In the genomic region with DNA sequence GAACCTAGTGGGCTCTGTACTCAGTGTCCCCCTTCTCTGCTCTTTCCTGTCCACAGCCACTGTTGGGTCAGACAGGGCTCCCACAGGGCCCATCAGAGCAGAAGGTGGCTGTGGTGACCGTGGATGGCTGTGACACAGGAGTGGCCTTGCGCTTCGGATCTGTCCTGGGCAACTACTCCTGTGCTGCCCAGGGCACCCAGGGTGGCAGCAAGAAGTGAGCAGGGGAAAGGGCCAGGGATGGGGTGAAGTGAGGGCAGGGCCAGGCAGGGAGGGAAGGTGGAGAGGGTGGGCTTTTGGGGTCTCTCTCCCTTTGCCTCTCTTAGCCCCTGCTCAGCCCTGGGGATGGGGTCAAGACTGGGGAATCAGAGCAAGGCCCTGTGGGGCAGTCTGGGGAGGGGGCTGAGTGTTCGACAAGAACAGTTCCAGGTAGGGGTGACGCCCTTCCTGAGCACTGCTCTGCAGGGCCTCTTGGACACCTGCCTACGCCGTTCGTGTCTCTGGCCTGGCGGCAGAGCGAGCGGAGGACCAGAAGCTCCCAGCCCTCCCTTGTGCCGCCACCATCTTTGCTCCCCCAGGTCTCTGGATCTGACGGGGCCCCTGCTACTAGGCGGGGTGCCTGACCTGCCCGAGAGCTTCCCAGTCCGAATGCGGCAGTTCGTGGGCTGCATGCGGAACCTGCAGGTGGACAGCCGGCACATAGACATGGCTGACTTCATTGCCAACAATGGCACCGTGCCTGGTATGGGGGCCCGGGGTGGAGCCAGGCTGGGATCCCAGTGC, we compare ENCODE assay signal across 27 cellular contexts. TPM values are rescaled to one million over a fixed set of nuclear protein-coding genes. Genes with fewer than 3 reads are reported as not detected.
A peak's percentile ranks its signal among the peaks of the same experiment; 100 is the strongest.
DNase-seq lines count a peak whose midpoint lies in the region; ATAC-seq, FAIRE-seq and TF ChIP-seq lines count a peak whose summit lies in the region.
"Had no signal": no experiment of that assay in that cellular context is flagged by ENCODE, and none has a peak within 500 bp of the region (broad histone marks: within the 10 kb centered on the region; RNA-seq: fewer than 3 reads in every experiment).

No MANE protein-coding gene starts in this region.

- TF ChIP-seq CTCF in RWPE2 (IDR thresholded peaks at IDR 0.05; ENCODE audit: poor library complexity, severe bottlenecking), result no peak
- no peak for TF ChIP-seq CTCF in mammary epithelial cell (conservative IDR thresholded peaks at IDR 0.05 in 1 of 2, IDR thresholded peaks at IDR 0.05 in 1 of 2; ENCODE audit: extremely low read depth in 1 of 2, insufficient read depth in 1 of 2, low read depth in 1 of 2, low read length in 2 of 2)
- no peak for TF ChIP-seq CTCF in kidney (IDR thresholded peaks at IDR 0.05; ENCODE audit: borderline replicate concordance, extremely low read depth, insufficient read depth)
- no peak for TF ChIP-seq CTCF in tibial nerve (IDR thresholded peaks at IDR 0.05)
- no peak for TF ChIP-seq CTCF in sigmoid colon (IDR thresholded peaks at IDR 0.05)

- TF ChIP-seq POLR2A in tibial nerve (IDR thresholded peaks at IDR 0.05) (no peak), sigmoid colon (IDR thresholded peaks at IDR 0.05) (no peak)

- dilution Hi-C loops in mammary epithelial cell (cut with HindIII; ENCODE audit: low sequenced_read_pairs), result no loop called here

- peaks cover 36% of the 10 kb centered on the region for H3K36me3 ChIP-seq in RWPE2 (ENCODE audit: low read depth)
- H3K36me3 ChIP-seq in mammary epithelial cell (ENCODE audit: insufficient read depth, low read length), result no peaks in the 10 kb centered on the region
- no peaks in the 10 kb centered on the region for H3K36me3 ChIP-seq in kidney (ENCODE audit: control insufficient read depth in 1 of 2, insufficient read depth in 2 of 2, low read length in 2 of 2)
- peaks cover 0 to 62% (median 0%) of the 10 kb centered on the region in 3 donors for H3K36me3 ChIP-seq in tibial nerve
- H3K36me3 ChIP-seq in small intestine (ENCODE audit: control insufficient read depth in 2 of 2, insufficient read depth in 2 of 2, low read length in 2 of 2), result no peaks in the 10 kb centered on the region
- H3K36me3 ChIP-seq in sigmoid colon, result peaks cover 0 to 31% (median 4%) of the 10 kb centered on the region in 4 donors
- H3K36me3 ChIP-seq: cardiac muscle cell, upper lobe of left lung had no signal

- 62% methylated on average over 16 of the region's 22 CpGs for whole genome bisulfite sequencing in mammary epithelial cell (ENCODE audit: low coverage, missing lambda C conversion rate)
- WGBS in tibial nerve, 2 donors, result 60 to 75% methylated on average over 15 to 18 of the region's 22 CpGs
- WGBS in small intestine, 3 donors, result 89% methylated on average over 22 of the region's 22 CpGs
- 91 to 92% methylated on average over 22 of the region's 22 CpGs for WGBS in sigmoid colon, 2 donors

- peak overlapping the region; percentile 73 for H3K27ac ChIP-seq in RWPE2 (ENCODE audit: poor library complexity, severe bottlenecking)
- H3K27ac ChIP-seq in mammary epithelial cell (ENCODE audit: insufficient read depth, low read depth, low read length), result peak overlapping the region; percentile 60
- H3K27ac ChIP-seq in kidney (ENCODE audit: low read depth in 2 of 2, low read length in 2 of 2), result no peak overlapping the region
- peak overlapping the region; percentile 29 to 88 (median 61) for H3K27ac ChIP-seq in tibial nerve
- no peak overlapping the region for H3K27ac ChIP-seq in small intestine (ENCODE audit: low read depth in 1 of 2, low read length in 1 of 2)
- H3K27ac ChIP-seq in sigmoid colon, result no peak overlapping the region
- H3K27ac ChIP-seq: cardiac muscle cell had no signal

- intact Hi-C loops in mammary epithelial cell (cut with micrococcal nuclease) (loop anchor here (1.0 kb wide), 7 partner anchors 12 to 270 kb away; a partner anchor contains a TSS), kidney (cut with DNase I) (no loop called here), sigmoid colon (cut with DNase I) (loop anchor here (1.0 kb wide), 1 partner anchor 137 kb away; no protein-coding TSS in a partner anchor)

- CTCF ChIA-PET in mammary epithelial cell (lab: Charles Lee; ENCODE audit: low non-redundant PET), result interaction anchor here (0.6 kb wide), 1 partner anchor 129 kb away, joined by 3 read pairs; no protein-coding TSS in a partner anchor

- H3K4me2 ChIP-seq in mammary epithelial cell (ENCODE audit: insufficient read depth, low read depth, low read length), result peak overlapping the region; percentile 72
- H3K4me2 ChIP-seq: GM23338 had no signal

- H4K20me1 ChIP-seq in mammary epithelial cell (ENCODE audit: insufficient read depth, low read length), result no peaks in the 10 kb centered on the region

- DNase-seq in RWPE2 (ENCODE audit: low spot score) (no peak), mammary epithelial cell (no peak), kidney (peak; percentile 78), tibial nerve (ENCODE audit: low spot score in 2 of 2) (no peak), small intestine (no peak), sigmoid colon (no peak), SKM-1 (lab: John Stamatoyannopoulos, UW; ENCODE audit: unreplicated experiment) (no peak)
- DNase-seq: activated CD4-positive, alpha-beta T cell treated with anti-CD3 and anti-CD28 coated beads for 1 hour; activated CD8-positive, alpha-beta T cell treated with anti-CD3 and anti-CD28 coated beads for 36 hours; Calu3; hippocampal formation; immature natural killer cell; Karpas-422; naive B cell; NCI-H146; NCI-H510A; stimulated activated CD4-positive, alpha-beta T cell treated with anti-CD3 and anti-CD28 coated beads, Interleukin-2, amount 100 ng/mL, for 24 hours had no signal

- no peaks in the 10 kb centered on the region for H3K79me2 ChIP-seq in mammary epithelial cell (ENCODE audit: insufficient read depth, low read length)

- BruUV-seq in mammary epithelial cell (replicated peaks; lab: Mats Ljungman, UMichigan), result no TSS peak

- H3K9ac ChIP-seq in mammary epithelial cell (ENCODE audit: insufficient read depth, low read length) (peak overlapping the region; percentile 9), kidney (ENCODE audit: low read length in 2 of 2) (no peak overlapping the region)

- H3K27me3 ChIP-seq in RWPE2 (ENCODE audit: insufficient read depth, poor library complexity, severe bottlenecking) (no peaks in the 10 kb centered on the region), mammary epithelial cell (ENCODE audit: insufficient read depth, low read length) (no peaks in the 10 kb centered on the region), tibial nerve (no peaks in the 10 kb centered on the region), small intestine (ENCODE audit: control insufficient read depth in 2 of 2, insufficient read depth in 2 of 2, low read length in 2 of 2) (no peaks in the 10 kb centered on the region), sigmoid colon (no peaks in the 10 kb centered on the region)
- H3K27me3 ChIP-seq: cardiac muscle cell, upper lobe of left lung had no signal

- in situ Hi-C loops in mammary epithelial cell (cut with MboI; ENCODE audit: low sequenced_read_pairs in 2 of 2), result loop anchor here in 1 of 2 donors (5.0 to 10.0 kb wide), 2 partner anchors 65 to 132 kb away; partner anchors contain the start of gene SORT1

- H3K4me1 ChIP-seq in RWPE2 (ENCODE audit: insufficient read depth, poor library complexity, severe bottlenecking) (peaks cover 19% of the 10 kb centered on the region), mammary epithelial cell (ENCODE audit: insufficient read depth, low read length) (peaks cover 42% of the 10 kb centered on the region), kidney (ENCODE audit: control insufficient read depth in 1 of 2, insufficient read depth in 1 of 2, low read depth in 1 of 2, low read length in 2 of 2) (no peaks in the 10 kb centered on the region), tibial nerve (peaks cover 0 to 21% (median 7%) of the 10 kb centered on the region in 4 donors), small intestine (ENCODE audit: control insufficient read depth in 2 of 2, insufficient read depth in 1 of 2, low read depth in 1 of 2, low read length in 1 of 2) (no peaks in the 10 kb centered on the region), sigmoid colon (peaks cover 0 to 9% (median 2%) of the 10 kb centered on the region in 4 donors)

- peak overlapping the region; percentile 57 for H2AFZ ChIP-seq in mammary epithelial cell (ENCODE audit: low read depth, low read length)
- H2AFZ ChIP-seq: GM23338 had no signal

- FAIRE-seq in kidney (lab: Jason Lieb, UNC) (no peak), small intestine (lab: Jason Lieb, UNC) (no peak)
- FAIRE-seq: endometrium, GM12892 had no signal

- no peaks in the 10 kb centered on the region for H3K9me3 ChIP-seq in RWPE2 (ENCODE audit: severe bottlenecking)
- H3K9me3 ChIP-seq in mammary epithelial cell (replicated peaks; ENCODE audit: insufficient read depth, low read length), result no peaks in the 10 kb centered on the region
- no peaks in the 10 kb centered on the region for H3K9me3 ChIP-seq in kidney (ENCODE audit: control insufficient read depth in 1 of 2, low read length in 2 of 2)
- H3K9me3 ChIP-seq in tibial nerve, result no peaks in the 10 kb centered on the region
- H3K9me3 ChIP-seq in small intestine (ENCODE audit: control insufficient read depth, low read depth), result no peaks in the 10 kb centered on the region
- H3K9me3 ChIP-seq in sigmoid colon, result no peaks in the 10 kb centered on the region
- H3K9me3 ChIP-seq: upper lobe of left lung had no signal

- no peak overlapping the region for H3K4me3 ChIP-seq in RWPE2 (ENCODE audit: severe bottlenecking)
- H3K4me3 ChIP-seq in mammary epithelial cell (replicated peaks in 1 of 3; ENCODE audit: insufficient read depth in 1 of 3, low read depth in 2 of 3, low read length in 3 of 3), result no peak overlapping the region
- no peak overlapping the region for H3K4me3 ChIP-seq in kidney (ENCODE audit: low read length in 2 of 2)
- H3K4me3 ChIP-seq in tibial nerve, result no peak overlapping the region
- no peak overlapping the region for H3K4me3 ChIP-seq in small intestine (ENCODE audit: low read depth in 1 of 2, low read length in 2 of 2)
- H3K4me3 ChIP-seq in sigmoid colon, result no peak overlapping the region
- H3K4me3 ChIP-seq: cardiac muscle cell, GM23338, upper lobe of left lung had no signal

- no peak for ATAC-seq in RWPE2 (ENCODE audit: low read depth)

- no peak for TF ChIP-seq EP300 in tibial nerve (IDR thresholded peaks at IDR 0.05)
- TF ChIP-seq EP300 in sigmoid colon (IDR thresholded peaks at IDR 0.05), result no peak

RNA-seq across cellular contexts. Expression of gene CELSR2, which starts 13.1 kb away (rescaled TPM):
- total RNA-seq in mammary epithelial cell (10 to 100 TPM; 34.7 to 36.0 TPM), kidney (65.6 TPM), tibial nerve (10 to 100 TPM; 14.0 to 16.7 (median 16.3) TPM), sigmoid colon (10 to 100 TPM in 1 of 4 donors, 1 to 10 TPM in 3; 3.6 to 10.8 (median 5.3) TPM)
- polyA plus RNA-seq in mammary epithelial cell (17.4 TPM), kidney (ENCODE audit: insufficient read depth, low read depth, low replicate concordance) (10.6 TPM), small intestine (1 to 10 TPM in 1 of 3 donors, under 1 TPM in 2; under 0.01 to 2.7 (median 0.27) TPM), sigmoid colon (1 to 10 TPM in 1 of 3 donors, under 1 TPM in 2; under 0.01 to 3.3 (median under 0.01) TPM)
- polyA minus RNA-seq in mammary epithelial cell, result 49.9 TPM

RNA-seq across cellular contexts. Expression of gene PSRC1, which starts 20.5 kb away (rescaled TPM):
- 10 to 100 TPM in 1 of 2 donors, 1 to 10 TPM in 1; 4.3 to 24.0 TPM for total RNA-seq in mammary epithelial cell
- polyA plus RNA-seq in mammary epithelial cell, result 25.7 TPM
- polyA minus RNA-seq in mammary epithelial cell, result 6.9 TPM
- total RNA-seq in kidney, result 4.2 TPM
- polyA plus RNA-seq in kidney (ENCODE audit: insufficient read depth, low read depth, low replicate concordance), result 3.5 TPM
- total RNA-seq in tibial nerve, result 10 to 100 TPM; 33.0 to 62.0 (median 47.4) TPM
- polyA plus RNA-seq in small intestine, result 10 to 100 TPM in 1 of 3 donors, 1 to 10 TPM in 1, under 1 TPM in 1; 0.67 to 15.5 (median 1.6) TPM
- total RNA-seq in sigmoid colon, result 10 to 100 TPM in 1 of 4 donors, 1 to 10 TPM in 3; 2.3 to 13.6 (median 7.4) TPM
- polyA plus RNA-seq in sigmoid colon, result 10 to 100 TPM in 1 of 3 donors, 1 to 10 TPM in 2; 3.0 to 12.2 (median 3.6) TPM

RNA-seq across cellular contexts. Expression of gene MYBPHL, which starts 44.4 kb away (rescaled TPM):
- total RNA-seq in mammary epithelial cell (1 to 10 TPM in 1 of 2 donors, not detected in 1; 1.7 TPM), kidney (0.19 TPM), tibial nerve (not detected), sigmoid colon (not detected)
- polyA plus RNA-seq in mammary epithelial cell (2.1 TPM), kidney (ENCODE audit: insufficient read depth, low read depth, low replicate concordance) (not detected), small intestine (under 1 TPM in 1 of 3 donors, not detected in 2; 0.16 TPM), sigmoid colon (not detected)
- polyA minus RNA-seq in mammary epithelial cell, result not detected
- total RNA-seq: activated CD8-positive, alpha-beta T cell treated with anti-CD3 and anti-CD28 coated beads for 36 hours; activated T-helper 2 cell treated with anti-CD3 and anti-CD28 coated beads, Interferon-gamma antibody, Interleukin-2, Interleukin-4, amounts not matched to agents 10 μg/mL and 5 μg/mL and 100 μg/mL, durations not matched to agents 14 hours and 24 hours and 36 hours; Calu3; cardiac muscle cell; fibroblast of lung; GM23338; liver; mesothelial cell of epicardium; omental fat pad had no signal
- polyA plus RNA-seq: cardiac muscle cell, fibroblast of lung, GM23338, immature natural killer cell, liver had no signal

RNA-seq across cellular contexts. Expression of gene SARS1, which starts 48.7 kb away (rescaled TPM):
- total RNA-seq in mammary epithelial cell (100 to 1,000 TPM; 349 to 468 TPM), kidney (181 TPM), tibial nerve (100 to 1,000 TPM; 118 to 150 (median 137) TPM), sigmoid colon (100 to 1,000 TPM; 106 to 160 (median 148) TPM)
- polyA plus RNA-seq in mammary epithelial cell (282 TPM), kidney (ENCODE audit: insufficient read depth, low read depth, low replicate concordance) (114 TPM), small intestine (100 to 1,000 TPM in 2 of 3 donors, 10 to 100 TPM in 1; 99.1 to 190 (median 159) TPM), sigmoid colon (100 to 1,000 TPM; 100 to 135 (median 108) TPM)
- polyA minus RNA-seq in mammary epithelial cell, result 291 TPM

Comparison
In these comparisons a context has a peak if more than half of its experiments do, and no peak if none do; other contexts are left out.
1. H3K27ac ChIP-seq: peak in RWPE2 (single experiment), mammary epithelial cell (single experiment) and tibial nerve (4 of 4); none in kidney (0 of 2), small intestine (0 of 2) and sigmoid colon (0 of 4).